Comparison of ENCODE assay signal across 8 cellular contexts in the genomic region with DNA sequence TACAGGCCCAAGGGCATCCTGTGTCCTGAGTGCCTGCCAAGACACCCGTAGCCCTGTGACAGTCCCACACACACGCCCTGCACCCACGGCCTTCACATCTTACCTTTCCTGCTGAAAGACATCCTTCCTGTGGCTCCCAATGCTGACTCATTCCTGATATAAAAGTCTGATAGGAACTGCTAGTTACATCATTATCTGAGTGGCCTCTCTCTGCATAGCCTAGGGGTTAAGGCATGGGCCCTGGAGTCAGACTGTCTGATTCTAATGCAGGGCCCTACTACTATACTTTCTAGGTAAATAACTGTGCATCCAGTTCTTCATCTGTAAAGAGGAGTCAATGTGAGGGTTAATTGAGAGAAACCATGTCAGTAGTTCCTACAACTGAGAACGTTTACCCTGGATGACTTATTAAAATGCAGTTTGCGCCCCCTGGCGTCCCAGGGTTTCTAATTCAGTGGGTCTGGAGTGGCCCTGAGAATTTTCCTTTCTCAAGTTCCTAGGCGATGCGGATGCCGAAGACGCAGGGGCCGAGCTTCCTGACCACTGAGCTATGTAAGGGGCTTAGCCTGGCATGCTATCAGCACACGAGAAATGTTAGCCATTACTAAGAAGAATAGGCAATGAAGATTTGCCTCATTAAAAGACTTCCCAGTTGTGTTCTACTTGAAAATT. TPM values are rescaled to one million over a fixed set of nuclear protein-coding genes. Genes with fewer than 3 reads are reported as not detected.
DNase-seq lines count a peak whose midpoint lies in the region; ATAC-seq, FAIRE-seq and TF ChIP-seq lines count a peak whose summit lies in the region.

No MANE protein-coding gene starts in this region.

- ATAC-seq in HG03103 (IDR thresholded peaks at IDR 0.05; ENCODE audit: low read depth, unreplicated experiment) (peak; percentile 83), HepG2 (peak; percentile 85)

- H3K9me3 ChIP-seq in HepG2 (ENCODE audit: low read length) = no peaks in the 10 kb centered on the region

- H3K4me3 ChIP-seq in HepG2 (replicated peaks in 1 of 3; ENCODE audit: insufficient read depth in 1 of 3, low read depth in 2 of 3, low read length in 3 of 3) = no peak overlapping the region

- H3K4me2 ChIP-seq in HepG2 (ENCODE audit: low read depth, low read length) = no peak overlapping the region

- no peaks in the 10 kb centered on the region for H3K36me3 ChIP-seq in HepG2 (replicated peaks in 1 of 2; ENCODE audit: control insufficient read depth in 1 of 2, insufficient read depth in 2 of 2, low read length in 2 of 2)

- peaks cover 0 to 9% of the 10 kb centered on the region in 2 experiments; a peak in 3 of 5 replicates for H3K27me3 ChIP-seq in HepG2 (ENCODE audit: control insufficient read depth in 1 of 2, insufficient read depth in 2 of 2, low read length in 2 of 2)

- no peaks in the 10 kb centered on the region for H3K79me2 ChIP-seq in HepG2 (ENCODE audit: insufficient read depth, low read length)

- POLR2A ChIA-PET in HepG2 (lab: Yijun Ruan, JAX) = no interaction called here

- TF ChIP-seq RAD21 in HepG2 (CRISPR knock-in tag; IDR thresholded peaks at IDR 0.05) = peak; percentile 54

- DNase-seq in NK-92 treated with Interleukin-12 subunit alpha and Interleukin-12 subunit beta, amount 100 ng/mL, for 24 hours (lab: John Stamatoyannopoulos, UW) = peak; percentile 19
- DNase-seq in NK-92 (lab: John Stamatoyannopoulos, UW; ENCODE audit: unreplicated experiment) = no peak
- DNase-seq in NCI-H345 treated with DMSO at 0.1 percent for 48 hours (lab: John Stamatoyannopoulos, UW; ENCODE audit: unreplicated experiment) = peak; percentile 55
- peak; percentile 50 for DNase-seq in activated CD4-positive, CD25-positive, alpha-beta regulatory T cell treated with anti-CD3 and anti-CD28 coated beads, Interleukin-2, amount 50 U/mL, for 72 hours
- peak; percentile 69 for DNase-seq in cerebellar cortex (ENCODE audit: low spot score)
- DNase-seq in HepG2 (ENCODE audit: low spot score) = peak; percentile 74
- peak; percentile 67 for DNase-seq in stimulated activated CD4-positive, alpha-beta T cell treated with anti-CD3 and anti-CD28 coated beads, Interleukin-4, amount 100 ng/mL, for 24 hours

- CTCF ChIA-PET in HepG2 (lab: Yijun Ruan, JAX; ENCODE audit: low intra/inter-chr PET ratio, low total read pairs) = interaction anchor here (1.1 to 2.1 kb wide), 2 partner anchors 117 to 121 kb away, joined by 3 to 50 read pairs; no protein-coding TSS in a partner anchor

- H2AFZ ChIP-seq in HepG2 (ENCODE audit: low read length) = no peak overlapping the region

- TF ChIP-seq EP300 in HepG2 (IDR thresholded peaks at IDR 0.05; ENCODE audit: low read depth in 2 of 2, low read length in 2 of 2) = no peak
- TF ChIP-seq EP300 in HepG2 (CRISPR knock-in tag; IDR thresholded peaks at IDR 0.05; ENCODE audit: borderline replicate concordance) = no peak

- intact Hi-C loops in HepG2 (cut with micrococcal nuclease; ENCODE audit: unreplicated experiment) = no loop called here

- 4% methylated on average over 12 of the region's 12 CpGs for WGBS in HepG2 (ENCODE audit: low lambda C conversion rate)

- TF ChIP-seq POLR2A in HepG2 (IDR thresholded peaks at IDR 0.05; ENCODE audit: insufficient read depth in 1 of 2, low read depth in 2 of 2, low read length in 2 of 2) = no peak

- peak; percentile 88 for FAIRE-seq in HepG2 (lab: Jason Lieb, UNC)

- TF ChIP-seq CTCF in HepG2 (CRISPR knock-in tag; IDR thresholded peaks at IDR 0.05) = peak; percentile 76

- H3K4me1 ChIP-seq in HepG2 (ENCODE audit: insufficient read depth, low read length) = no peaks in the 10 kb centered on the region

- no peaks in the 10 kb centered on the region for H4K20me1 ChIP-seq in HepG2 (ENCODE audit: insufficient read depth, low read length)

- H3K27ac ChIP-seq in HepG2 (ENCODE audit: extremely low read length, insufficient read depth, low read length) = no peak overlapping the region

- in situ Hi-C loops in HepG2 (cut with HindIII; ENCODE audit: extremely low pct_ligation_motif_present, low pct_unique_long_range_greater_than_20kb) = loop anchor here (5.0 kb wide), 1 partner anchor 123 kb away; no protein-coding TSS in a partner anchor

- BruUV-seq in HepG2 (replicated peaks; lab: Mats Ljungman, UMichigan) = no TSS peak

- no peak overlapping the region for H3K9ac ChIP-seq in HepG2 (ENCODE audit: insufficient read depth, low read depth, low read length)

TF ChIP-seq in HepG2, 621 proteins besides CTCF, POLR2A, EP300 and RAD21:
- TF ChIP-seq, protein P1, sequence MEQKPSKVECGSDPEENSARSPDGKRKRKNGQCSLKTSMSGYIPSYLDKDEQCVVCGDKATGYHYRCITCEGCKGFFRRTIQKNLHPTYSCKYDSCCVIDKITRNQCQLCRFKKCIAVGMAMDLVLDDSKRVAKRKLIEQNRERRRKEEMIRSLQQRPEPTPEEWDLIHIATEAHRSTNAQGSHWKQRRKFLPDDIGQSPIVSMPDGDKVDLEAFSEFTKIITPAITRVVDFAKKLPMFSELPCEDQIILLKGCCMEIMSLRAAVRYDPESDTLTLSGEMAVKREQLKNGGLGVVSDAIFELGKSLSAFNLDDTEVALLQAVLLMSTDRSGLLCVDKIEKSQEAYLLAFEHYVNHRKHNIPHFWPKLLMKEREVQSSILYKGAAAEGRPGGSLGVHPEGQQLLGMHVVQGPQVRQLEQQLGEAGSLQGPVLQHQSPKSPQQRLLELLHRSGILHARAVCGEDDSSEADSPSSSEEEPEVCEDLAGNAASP (CRISPR knock-in tag; IDR thresholded peaks at IDR 0.05; ENCODE audit: borderline replicate concordance) = peak; percentile 32; the same call in 1 of the 2 replicates
- TF ChIP-seq SMC3 (IDR thresholded peaks at IDR 0.05; ENCODE audit: low read length) (peak; percentile 91), RORA (CRISPR knock-in tag; IDR thresholded peaks at IDR 0.05) (no peak), ZNF24 (IDR thresholded peaks at IDR 0.05) (no peak), MIXL1 (CRISPR knock-in tag; IDR thresholded peaks at IDR 0.05) (peak; percentile 46; the same call in 1 of the 2 replicates), RXRB (CRISPR knock-in tag; IDR thresholded peaks at IDR 0.05; ENCODE audit: borderline replicate concordance) (peak; percentile 16; the same call in 1 of the 2 replicates), HOXD1 (CRISPR knock-in tag; IDR thresholded peaks at IDR 0.05) (no peak), STAG1 (CRISPR knock-in tag; IDR thresholded peaks at IDR 0.05) (peak; percentile 59), KDM4B (CRISPR knock-in tag; IDR thresholded peaks at IDR 0.05) (0 out of 2 replicates have a peak, but pooled peaks have one; percentile 45)
- TF ChIP-seq, protein P2, sequence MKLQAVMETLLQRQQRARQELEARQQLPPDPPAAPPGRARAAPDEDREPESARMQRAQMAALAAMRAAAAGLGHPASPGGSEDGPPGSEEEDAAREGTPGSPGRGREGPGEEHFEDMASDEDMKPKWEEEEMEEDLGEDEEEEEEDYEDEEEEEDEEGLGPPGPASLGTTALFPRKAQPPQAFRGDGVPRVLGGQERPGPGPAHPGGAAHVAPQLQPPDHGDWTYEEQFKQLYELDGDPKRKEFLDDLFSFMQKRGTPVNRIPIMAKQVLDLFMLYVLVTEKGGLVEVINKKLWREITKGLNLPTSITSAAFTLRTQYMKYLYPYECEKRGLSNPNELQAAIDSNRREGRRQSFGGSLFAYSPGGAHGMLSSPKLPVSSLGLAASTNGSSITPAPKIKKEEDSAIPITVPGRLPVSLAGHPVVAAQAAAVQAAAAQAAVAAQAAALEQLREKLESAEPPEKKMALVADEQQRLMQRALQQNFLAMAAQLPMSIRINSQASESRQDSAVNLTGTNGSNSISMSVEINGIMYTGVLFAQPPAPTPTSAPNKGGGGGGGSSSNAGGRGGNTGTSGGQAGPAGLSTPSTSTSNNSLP (IDR thresholded peaks at IDR 0.05; ENCODE audit: low read depth, low read length) = 0 out of 2 replicates have a peak, but pooled peaks have one; percentile 51
- TF ChIP-seq, protein P3, sequence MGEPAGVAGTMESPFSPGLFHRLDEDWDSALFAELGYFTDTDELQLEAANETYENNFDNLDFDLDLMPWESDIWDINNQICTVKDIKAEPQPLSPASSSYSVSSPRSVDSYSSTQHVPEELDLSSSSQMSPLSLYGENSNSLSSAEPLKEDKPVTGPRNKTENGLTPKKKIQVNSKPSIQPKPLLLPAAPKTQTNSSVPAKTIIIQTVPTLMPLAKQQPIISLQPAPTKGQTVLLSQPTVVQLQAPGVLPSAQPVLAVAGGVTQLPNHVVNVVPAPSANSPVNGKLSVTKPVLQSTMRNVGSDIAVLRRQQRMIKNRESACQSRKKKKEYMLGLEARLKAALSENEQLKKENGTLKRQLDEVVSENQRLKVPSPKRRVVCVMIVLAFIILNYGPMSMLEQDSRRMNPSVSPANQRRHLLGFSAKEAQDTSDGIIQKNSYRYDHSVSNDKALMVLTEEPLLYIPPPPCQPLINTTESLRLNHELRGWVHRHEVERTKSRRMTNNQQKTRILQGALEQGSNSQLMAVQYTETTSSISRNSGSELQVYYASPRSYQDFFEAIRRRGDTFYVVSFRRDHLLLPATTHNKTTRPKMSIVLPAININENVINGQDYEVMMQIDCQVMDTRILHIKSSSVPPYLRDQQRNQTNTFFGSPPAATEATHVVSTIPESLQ (CRISPR knock-in tag; conservative IDR thresholded peaks at IDR 0.05) = no peak

RNA-seq across cellular contexts. Expression of a gene that starts 6.0 kb away (rescaled TPM):
- total RNA-seq in HepG2 (2016; rRNA removed; fragmentation: Illumina TruSeq; extraction: Trizol) = not detected in 2 replicates
- total RNA-seq in HepG2 (2016; cell fraction: cytosol; rRNA removed; fragmentation: Illumina TruSeq; extraction: Trizol; ENCODE audit: low read depth) = not detected in 2 replicates
- not detected in 2 replicates for total RNA-seq in HepG2 (2016; cell fraction: insoluble cytoplasmic fraction; rRNA removed; fragmentation: Illumina TruSeq; extraction: Trizol)
- total RNA-seq in HepG2 (2016; cell fraction: membrane; rRNA removed; fragmentation: Illumina TruSeq; extraction: Trizol) = not detected in 2 replicates
- total RNA-seq in HepG2 (2016; cell fraction: nucleus; rRNA removed; fragmentation: Illumina TruSeq; extraction: Trizol) = not detected in 2 replicates
- polyA plus RNA-seq in HepG2 (2011; rRNA removed) = not detected in 2 replicates
- polyA plus RNA-seq in HepG2 (2011; cell fraction: cytosol; rRNA removed) = not detected in 2 replicates
- not detected in 2 replicates for polyA plus RNA-seq in HepG2 (2011; cell fraction: nucleus; rRNA removed)
- polyA plus RNA-seq in HepG2 (2012) = not detected in 2 replicates
- not detected in 2 replicates for polyA plus RNA-seq in HepG2 (2016; cell fraction: cytosol; fragmentation: Illumina TruSeq; extraction: Trizol; ENCODE audit: low read depth)
- not detected in 2 replicates for polyA plus RNA-seq in HepG2 (2016; cell fraction: insoluble cytoplasmic fraction; fragmentation: Illumina TruSeq; extraction: Trizol; ENCODE audit: low read depth)
- not detected in 2 replicates for polyA plus RNA-seq in HepG2 (2016; cell fraction: membrane; fragmentation: Illumina TruSeq; extraction: Trizol; ENCODE audit: low read depth)
- polyA plus RNA-seq in HepG2 (2016; cell fraction: nucleus; fragmentation: Illumina TruSeq; extraction: Trizol; ENCODE audit: insufficient read depth, low read depth) = not detected in 2 replicates
- polyA minus RNA-seq in HepG2 (2011; rRNA and poly(A)+ RNA removed; ENCODE audit: low replicate concordance) = not detected in 2 replicates
- polyA minus RNA-seq in HepG2 (2011; cell fraction: cytosol; rRNA and poly(A)+ RNA removed) = not detected in 2 replicates
- polyA minus RNA-seq in HepG2 (2011; cell fraction: nucleus; rRNA and poly(A)+ RNA removed) = not detected in 2 replicates
